ENCODE assay signal across 2 cellular contexts in genomic region chr4:40507977-40508376, GRCh38.
A peak's percentile ranks its signal among the peaks of the same experiment; 100 is the strongest.
TF ChIP-seq lines count a peak whose summit lies in the region.

No MANE protein-coding gene starts in this region.

TF ChIP-seq in SK-N-SH, 30 proteins besides CTCF, POLR2A, EP300 and RAD21 (continued from another document):
- peak; percentile 17; the same call in 1 of the 2 replicates for TF ChIP-seq SMC3 (IDR thresholded peaks at IDR 0.05; ENCODE audit: low read depth, low read length)

TF ChIP-seq in SK-N-SH treated with all-trans-retinoic acid at 6 μM for 48 hours, 23 proteins besides CTCF, POLR2A, EP300 and RAD21:
- TF ChIP-seq, protein P1, sequence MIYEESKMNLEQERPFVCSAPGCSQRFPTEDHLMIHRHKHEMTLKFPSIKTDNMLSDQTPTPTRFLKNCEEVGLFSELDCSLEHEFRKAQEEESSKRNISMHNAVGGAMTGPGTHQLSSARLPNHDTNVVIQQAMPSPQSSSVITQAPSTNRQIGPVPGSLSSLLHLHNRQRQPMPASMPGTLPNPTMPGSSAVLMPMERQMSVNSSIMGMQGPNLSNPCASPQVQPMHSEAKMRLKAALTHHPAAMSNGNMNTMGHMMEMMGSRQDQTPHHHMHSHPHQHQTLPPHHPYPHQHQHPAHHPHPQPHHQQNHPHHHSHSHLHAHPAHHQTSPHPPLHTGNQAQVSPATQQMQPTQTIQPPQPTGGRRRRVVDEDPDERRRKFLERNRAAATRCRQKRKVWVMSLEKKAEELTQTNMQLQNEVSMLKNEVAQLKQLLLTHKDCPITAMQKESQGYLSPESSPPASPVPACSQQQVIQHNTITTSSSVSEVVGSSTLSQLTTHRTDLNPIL (CRISPR knock-in tag; IDR thresholded peaks at IDR 0.05; ENCODE audit: low read depth): no peak
- TF ChIP-seq OSR1 (CRISPR knock-in tag; IDR thresholded peaks at IDR 0.05) (no peak), RARB (CRISPR knock-in tag; IDR thresholded peaks at IDR 0.05) (no peak), POU6F1 (CRISPR knock-in tag; IDR thresholded peaks at IDR 0.05; ENCODE audit: borderline replicate concordance, low read depth) (no peak), CSRNP3 (CRISPR knock-in tag; IDR thresholded peaks at IDR 0.05) (no peak), TOX (CRISPR knock-in tag; IDR thresholded peaks at IDR 0.05; ENCODE audit: borderline replicate concordance) (no peak), PATZ1 (CRISPR knock-in tag; IDR thresholded peaks at IDR 0.05; ENCODE audit: borderline replicate concordance) (no peak), SNAI2 (CRISPR knock-in tag; IDR thresholded peaks at IDR 0.05) (no peak), ESRRG (CRISPR knock-in tag; IDR thresholded peaks at IDR 0.05) (no peak), ZNF565 (CRISPR knock-in tag; conservative IDR thresholded peaks at IDR 0.05; ENCODE audit: low read depth) (no peak), TSHZ2 (CRISPR knock-in tag; IDR thresholded peaks at IDR 0.05) (no peak), BACH2 (CRISPR knock-in tag; IDR thresholded peaks at IDR 0.05; ENCODE audit: borderline replicate concordance) (no peak)
